8 cellular contexts compared by ENCODE assay signal in the genomic region with DNA sequence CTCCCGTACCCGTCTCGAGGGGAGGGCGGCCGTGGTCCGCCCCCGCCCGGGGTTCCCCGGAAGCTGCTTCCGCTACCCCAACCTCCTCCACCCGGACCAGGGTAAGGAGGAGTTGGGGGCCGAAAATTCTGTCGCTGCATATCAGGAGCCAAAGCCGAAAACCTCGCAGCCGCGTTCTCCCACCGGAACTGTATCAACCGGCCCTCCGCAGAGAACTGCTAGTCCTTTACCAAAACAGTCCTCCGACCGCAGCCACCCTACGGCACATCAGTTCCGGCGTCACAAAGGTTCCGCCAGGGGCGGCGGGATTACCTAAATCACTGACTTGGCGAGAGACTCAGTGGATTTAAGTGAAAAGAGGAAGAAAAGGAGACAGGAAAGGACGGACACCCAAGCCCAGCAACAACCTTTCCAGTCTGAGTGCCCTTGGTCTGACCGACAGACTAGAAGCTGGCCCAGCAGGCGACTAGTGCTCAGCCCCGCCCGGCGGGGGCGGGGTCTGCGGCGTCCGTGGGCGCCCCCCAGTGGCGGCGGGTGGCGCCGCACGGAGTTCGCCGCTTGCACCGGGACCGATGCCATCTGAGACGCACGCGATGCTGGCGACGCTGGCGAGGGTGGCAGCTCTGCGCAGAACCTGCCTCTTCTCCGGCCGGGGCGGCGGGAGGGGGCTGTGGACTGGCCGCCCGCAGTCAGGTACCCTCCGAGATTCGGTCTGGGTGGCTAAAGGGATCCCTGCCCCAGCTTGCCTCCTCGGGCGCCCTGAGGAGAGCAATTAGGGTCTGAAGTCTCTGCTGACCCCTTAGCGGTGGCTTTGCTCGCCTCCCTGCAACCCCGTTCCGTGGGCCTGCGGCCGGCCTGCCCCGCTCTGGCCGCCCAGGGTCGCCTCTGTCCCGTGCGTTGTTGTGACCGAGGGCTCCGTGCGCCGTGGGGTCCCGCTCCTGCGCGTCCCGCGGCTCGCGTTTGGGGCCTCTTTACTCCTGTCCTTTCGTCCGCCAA. TPM values are rescaled to one million over a fixed set of nuclear protein-coding genes. Genes with fewer than 3 reads are reported as not detected.
A peak's percentile ranks its signal among the peaks of the same experiment; 100 is the strongest.
DNase-seq lines count a peak whose midpoint lies in the region; ATAC-seq and TF ChIP-seq lines count a peak whose summit lies in the region.

MPLKIP (minus strand) TSS at position 195 of the 996 bp plus-strand sequence; CDS start at position 140, 55 bp downstream.
SUGCT (plus strand) TSS at position 578 of the 996 bp plus-strand sequence.

- H3K4me3 Mint-ChIP-seq in CD4-positive, CD25-positive, alpha-beta regulatory T cell, result peak within 1 kb of the TSS; percentile 95 to 99 (median 97)

- no peaks in the 10 kb centered on the region for H3K27me3 ChIP-seq in CD4-positive, CD25-positive, alpha-beta regulatory T cell (ENCODE audit: control insufficient read depth, insufficient read depth, low read length)
- no peaks in the 10 kb centered on the region for H3K27me3 ChIP-seq in right lobe of liver

- peaks cover 18 to 45% (median 33%) of the 10 kb centered on the region in 4 donors for H3K4me1 Mint-ChIP-seq in CD4-positive, CD25-positive, alpha-beta regulatory T cell

- H3K27me3 Mint-ChIP-seq in CD4-positive, CD25-positive, alpha-beta regulatory T cell, result peaks cover 29% of the 10 kb centered on the region

- TF ChIP-seq CTCF in right lobe of liver (IDR thresholded peaks at IDR 0.05), result peak; percentile 96 to 99 (median 98)

- peak; percentile 77 to 93 (median 92) for DNase-seq in CD4-positive, CD25-positive, alpha-beta regulatory T cell
- DNase-seq in NCI-H526 treated with DMSO at 0.1 percent for 48 hours (lab: John Stamatoyannopoulos, UW), result peak; percentile 85
- DNase-seq in activated CD4-positive, alpha-beta T cell treated with anti-CD3 and anti-CD28 coated beads, Interleukin-2, amount 50 U/mL, for 4 hours, result peak; percentile 82 to 83
- peak; percentile 81 to 89 for DNase-seq in dermis microvascular lymphatic vessel endothelial cell (ENCODE audit: low read depth in 2 of 2)
- peak; percentile 86 to 90 (median 88) for DNase-seq in right lobe of liver
- peak; percentile 87 for DNase-seq in stimulated activated CD4-positive, alpha-beta T cell treated with anti-CD3 and anti-CD28 coated beads, Interleukin-4, amount 100 ng/mL, for 24 hours

- intact Hi-C loops in right lobe of liver (cut with DNase I), result no loop called here

- H3K36me3 Mint-ChIP-seq in CD4-positive, CD25-positive, alpha-beta regulatory T cell, result no peaks in the 10 kb centered on the region

- 3% methylated on average over 31 of the region's 90 CpGs for WGBS in right lobe of liver (ENCODE audit: insufficient coverage, low coverage, low lambda C conversion rate, missing lambda C conversion rate)

- ATAC-seq in CD4-positive, CD25-positive, alpha-beta regulatory T cell (ENCODE audit: low read depth in 2 of 2), result peak; percentile 89 to 92
- peak; percentile 86 for ATAC-seq in GM19372 (IDR thresholded peaks at IDR 0.05; ENCODE audit: low read depth, unreplicated experiment)
- ATAC-seq in HG03521 (IDR thresholded peaks at IDR 0.05; ENCODE audit: unreplicated experiment), result peak; percentile 85
- ATAC-seq in right lobe of liver, result peak; percentile 87 to 95 (median 92)

- H3K9me3 ChIP-seq in CD4-positive, CD25-positive, alpha-beta regulatory T cell (ENCODE audit: control insufficient read depth in 2 of 2, low read length in 2 of 2), result no peaks in the 10 kb centered on the region
- H3K9me3 ChIP-seq in right lobe of liver, result no peaks in the 10 kb centered on the region

- H3K27ac ChIP-seq in CD4-positive, CD25-positive, alpha-beta regulatory T cell (ENCODE audit: insufficient read depth, low read length, poor library complexity, severe bottlenecking), result peak within 1 kb of the TSS; percentile 88
- peak within 1 kb of the TSS; percentile 91 to 97 (median 97) for H3K27ac ChIP-seq in right lobe of liver

- H3K4me1 ChIP-seq in CD4-positive, CD25-positive, alpha-beta regulatory T cell (ENCODE audit: control insufficient read depth, insufficient read depth, low read length, poor library complexity, severe bottlenecking), result peaks cover 29% of the 10 kb centered on the region
- H3K4me1 ChIP-seq in right lobe of liver, result peaks cover 0 to 35% (median 2%) of the 10 kb centered on the region in 4 donors

- H3K27ac Mint-ChIP-seq in CD4-positive, CD25-positive, alpha-beta regulatory T cell, result peak within 1 kb of the TSS; percentile 94 to 98 (median 97)

- peak; percentile 73 for TF ChIP-seq POLR2A in right lobe of liver (IDR thresholded peaks at IDR 0.05)

- peaks cover 0 to 3% (median 0%) of the 10 kb centered on the region in 7 donors for H3K9me3 Mint-ChIP-seq in CD4-positive, CD25-positive, alpha-beta regulatory T cell

- H3K4me3 ChIP-seq in CD4-positive, CD25-positive, alpha-beta regulatory T cell (ENCODE audit: low read depth, low read length), result peak within 1 kb of the TSS; percentile 99
- H3K4me3 ChIP-seq in right lobe of liver, result peak within 1 kb of the TSS; percentile 86

- no peaks in the 10 kb centered on the region for H3K36me3 ChIP-seq in CD4-positive, CD25-positive, alpha-beta regulatory T cell (ENCODE audit: control insufficient read depth, insufficient read depth, low read length)
- H3K36me3 ChIP-seq in right lobe of liver, result no peaks in the 10 kb centered on the region

RNA-seq across cellular contexts. Expression of gene MPLKIP, which starts in this region (rescaled TPM):
- 22.4 TPM for total RNA-seq in CD4-positive, CD25-positive, alpha-beta regulatory T cell
- polyA plus RNA-seq in CD4-positive, CD25-positive, alpha-beta regulatory T cell, result 10 to 100 TPM; 81.9 to 95.5 (median 92.1) TPM
- total RNA-seq in dermis microvascular lymphatic vessel endothelial cell (17.7 and 21.3 TPM in 2 replicates), right lobe of liver (10 to 100 TPM; 18.4 to 59.9 (median 38.9) TPM)

RNA-seq across cellular contexts. Expression of gene SUGCT, which starts in this region (rescaled TPM):
- not detected for total RNA-seq in CD4-positive, CD25-positive, alpha-beta regulatory T cell
- 1 to 10 TPM in 3 of 4 donors, under 1 TPM in 1; 0.52 to 3.1 (median 1.5) TPM for polyA plus RNA-seq in CD4-positive, CD25-positive, alpha-beta regulatory T cell
- 1.0 and 1.1 TPM in 2 replicates for total RNA-seq in dermis microvascular lymphatic vessel endothelial cell
- total RNA-seq in right lobe of liver, result 10 to 100 TPM; 10.1 to 21.0 (median 14.2) TPM

Comparison
In these comparisons a context has a peak if more than half of its experiments do, and no peak if none do; other contexts are left out.
1. Peak in every context shown above with its lines: DNase-seq, ATAC-seq, H3K4me3 ChIP-seq and H3K27ac ChIP-seq.